1 cellular context compared by ENCODE assay signal in the genomic region with DNA sequence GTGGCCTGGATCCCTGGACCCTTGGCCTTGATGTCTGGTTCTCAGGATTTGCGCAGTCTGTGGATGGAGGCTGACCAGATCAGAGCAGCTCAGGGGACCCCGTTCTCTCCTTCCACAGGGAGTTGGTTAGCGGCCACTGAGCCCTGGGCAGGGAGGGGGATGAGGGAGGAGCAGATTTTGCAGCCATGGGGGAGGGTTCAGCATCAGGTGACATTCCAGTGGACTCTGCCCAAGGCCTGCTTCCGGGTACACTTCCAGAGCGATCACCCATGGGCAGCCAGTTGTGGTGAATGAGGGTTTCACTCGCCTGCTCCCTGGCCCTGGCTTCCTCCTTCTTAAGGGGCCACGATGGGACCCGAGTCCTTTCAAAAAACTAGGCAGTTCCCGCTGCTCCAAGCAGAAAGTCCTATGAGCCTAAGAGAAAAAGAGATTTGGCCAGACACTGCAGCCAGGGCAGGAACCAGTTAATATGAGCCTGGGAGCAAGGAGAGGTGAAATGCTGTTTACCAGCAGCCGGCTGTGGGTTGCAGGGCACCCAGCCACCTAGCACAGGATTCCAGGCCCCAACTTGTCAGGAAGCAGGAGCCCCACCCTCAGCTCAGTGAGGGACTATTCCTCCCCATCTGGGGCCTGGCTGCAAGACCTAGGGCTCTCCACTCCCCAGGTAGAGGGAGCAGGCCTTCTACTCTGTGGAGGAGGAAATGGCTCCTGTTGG.
TF ChIP-seq lines count a peak whose summit lies in the region.

No MANE protein-coding gene starts in this region.

TF ChIP-seq in HepG2, 621 proteins besides CTCF, POLR2A, EP300 and RAD21 (continued from another document and continues in another):
- TF ChIP-seq, protein P1, sequence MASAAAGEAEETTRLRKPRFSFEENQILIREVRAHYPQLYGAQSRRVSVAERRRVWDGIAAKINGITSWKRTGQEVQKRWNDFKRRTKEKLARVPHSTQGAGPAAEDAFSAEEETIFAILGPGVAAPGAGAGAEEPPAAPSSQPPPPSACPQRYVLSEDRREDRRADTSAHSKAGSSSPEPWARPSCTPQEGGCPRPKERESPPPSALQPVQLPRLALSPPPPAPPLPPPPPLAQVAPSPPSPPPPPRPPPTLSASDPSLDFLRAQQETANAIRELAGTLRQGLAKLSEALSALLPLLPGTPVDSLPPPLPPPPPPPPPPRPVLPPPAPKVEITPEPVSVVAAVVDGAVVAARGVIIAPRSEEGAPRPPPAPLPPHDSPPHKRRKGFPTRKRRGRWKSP (CRISPR knock-in tag; IDR thresholded peaks at IDR 0.05): peak; percentile 79; the same call in 1 of the 2 replicates
- TF ChIP-seq ZNF598 (CRISPR knock-in tag; IDR thresholded peaks at IDR 0.05; ENCODE audit: borderline replicate concordance) (peak; percentile 90; the same call in 1 of the 2 replicates), HOXA3 (CRISPR knock-in tag; IDR thresholded peaks at IDR 0.05) (peak; percentile 89), JDP2 (CRISPR knock-in tag; IDR thresholded peaks at IDR 0.05; ENCODE audit: borderline replicate concordance) (no peak), POLR2AphosphoS5 (IDR thresholded peaks at IDR 0.05; ENCODE audit: low read depth, low read length) (peak; percentile 98), RXRB (CRISPR knock-in tag; IDR thresholded peaks at IDR 0.05; ENCODE audit: borderline replicate concordance) (peak; percentile 71), ZSCAN30 (CRISPR knock-in tag; IDR thresholded peaks at IDR 0.05) (no peak), MLLT10 (CRISPR knock-in tag; IDR thresholded peaks at IDR 0.05) (no peak), DRAP1 (CRISPR knock-in tag; IDR thresholded peaks at IDR 0.05) (peak; percentile 96), ZNF644 (CRISPR knock-in tag; IDR thresholded peaks at IDR 0.05; ENCODE audit: low read depth) (peak; percentile 61), CREM (IDR thresholded peaks at IDR 0.05) (peak; percentile 46; the same call in 1 of the 2 replicates), CREM (CRISPR knock-in tag; IDR thresholded peaks at IDR 0.05) (no peak), ESRRA (CRISPR knock-in tag; IDR thresholded peaks at IDR 0.05; ENCODE audit: low read depth) (peak; percentile 80), ZSCAN21 (CRISPR knock-in tag; IDR thresholded peaks at IDR 0.05; ENCODE audit: borderline replicate concordance) (no peak), ZNF331 (CRISPR knock-in tag; IDR thresholded peaks at IDR 0.05) (peak; percentile 86), SNAI1 (CRISPR knock-in tag; IDR thresholded peaks at IDR 0.05; ENCODE audit: borderline replicate concordance) (0 out of 2 replicates have a peak, but pooled peaks have one; percentile 75), ZNF512B (CRISPR knock-in tag; IDR thresholded peaks at IDR 0.05; ENCODE audit: borderline replicate concordance) (0 out of 2 replicates have a peak, but pooled peaks have one; percentile 8), JUND (CRISPR knock-in tag; IDR thresholded peaks at IDR 0.05) (no peak), ERF (CRISPR knock-in tag; IDR thresholded peaks at IDR 0.05) (peak; percentile 90), FOXC1 (CRISPR knock-in tag; IDR thresholded peaks at IDR 0.05; ENCODE audit: borderline replicate concordance) (0 out of 2 replicates have a peak, but pooled peaks have one; percentile 61), ZNF777 (CRISPR knock-in tag; IDR thresholded peaks at IDR 0.05) (no peak), CENPT (CRISPR knock-in tag; IDR thresholded peaks at IDR 0.05; ENCODE audit: low read depth) (no peak), CENPX (CRISPR knock-in tag; IDR thresholded peaks at IDR 0.05) (no peak), KAT2B (IDR thresholded peaks at IDR 0.05; ENCODE audit: borderline replicate concordance, low read depth, low read length) (no peak), ARNT2 (CRISPR knock-in tag; IDR thresholded peaks at IDR 0.05; ENCODE audit: low read depth) (no peak; the same call in 1 of the 2 replicates), WIZ (CRISPR knock-in tag; IDR thresholded peaks at IDR 0.05) (0 out of 2 replicates have a peak, but pooled peaks have one; percentile 14), ZNF703 (CRISPR knock-in tag; IDR thresholded peaks at IDR 0.05; ENCODE audit: borderline replicate concordance) (no peak), ZNF235 (CRISPR knock-in tag; IDR thresholded peaks at IDR 0.05; ENCODE audit: borderline replicate concordance) (no peak), SMC3 (IDR thresholded peaks at IDR 0.05; ENCODE audit: low read length) (peak; percentile 26), ZBTB7B (CRISPR knock-in tag; IDR thresholded peaks at IDR 0.05) (peak; percentile 61; the same call in 1 of the 2 replicates), ZNF333 (CRISPR knock-in tag; IDR thresholded peaks at IDR 0.05; ENCODE audit: borderline replicate concordance) (peak; percentile 44; the same call in 1 of the 2 replicates), ATF4 (CRISPR knock-in tag; IDR thresholded peaks at IDR 0.05) (no peak), PCBP1 (IDR thresholded peaks at IDR 0.05; ENCODE audit: borderline replicate concordance, low read depth, low read length) (no peak), ZSCAN20 (CRISPR knock-in tag; IDR thresholded peaks at IDR 0.05; ENCODE audit: borderline replicate concordance) (peak; percentile 40; the same call in 1 of the 2 replicates)
- TF ChIP-seq, protein P2, sequence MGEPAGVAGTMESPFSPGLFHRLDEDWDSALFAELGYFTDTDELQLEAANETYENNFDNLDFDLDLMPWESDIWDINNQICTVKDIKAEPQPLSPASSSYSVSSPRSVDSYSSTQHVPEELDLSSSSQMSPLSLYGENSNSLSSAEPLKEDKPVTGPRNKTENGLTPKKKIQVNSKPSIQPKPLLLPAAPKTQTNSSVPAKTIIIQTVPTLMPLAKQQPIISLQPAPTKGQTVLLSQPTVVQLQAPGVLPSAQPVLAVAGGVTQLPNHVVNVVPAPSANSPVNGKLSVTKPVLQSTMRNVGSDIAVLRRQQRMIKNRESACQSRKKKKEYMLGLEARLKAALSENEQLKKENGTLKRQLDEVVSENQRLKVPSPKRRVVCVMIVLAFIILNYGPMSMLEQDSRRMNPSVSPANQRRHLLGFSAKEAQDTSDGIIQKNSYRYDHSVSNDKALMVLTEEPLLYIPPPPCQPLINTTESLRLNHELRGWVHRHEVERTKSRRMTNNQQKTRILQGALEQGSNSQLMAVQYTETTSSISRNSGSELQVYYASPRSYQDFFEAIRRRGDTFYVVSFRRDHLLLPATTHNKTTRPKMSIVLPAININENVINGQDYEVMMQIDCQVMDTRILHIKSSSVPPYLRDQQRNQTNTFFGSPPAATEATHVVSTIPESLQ (CRISPR knock-in tag; conservative IDR thresholded peaks at IDR 0.05): peak; percentile 63; the same call in 1 of the 2 replicates
- TF ChIP-seq, protein P3, sequence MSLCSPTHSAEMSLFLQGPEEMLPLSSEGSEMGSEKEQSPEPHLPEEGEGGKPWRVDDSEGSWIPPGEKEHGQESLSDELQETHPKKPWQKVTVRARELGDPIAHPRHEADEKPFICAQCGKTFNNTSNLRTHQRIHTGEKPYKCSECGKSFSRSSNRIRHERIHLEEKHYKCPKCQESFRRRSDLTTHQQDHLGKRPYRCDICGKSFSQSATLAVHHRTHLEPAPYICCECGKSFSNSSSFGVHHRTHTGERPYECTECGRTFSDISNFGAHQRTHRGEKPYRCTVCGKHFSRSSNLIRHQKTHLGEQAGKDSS (CRISPR knock-in tag; IDR thresholded peaks at IDR 0.05; ENCODE audit: borderline replicate concordance, low read depth): no peak; the same call in 1 of the 2 replicates
- TF ChIP-seq, protein P4, sequence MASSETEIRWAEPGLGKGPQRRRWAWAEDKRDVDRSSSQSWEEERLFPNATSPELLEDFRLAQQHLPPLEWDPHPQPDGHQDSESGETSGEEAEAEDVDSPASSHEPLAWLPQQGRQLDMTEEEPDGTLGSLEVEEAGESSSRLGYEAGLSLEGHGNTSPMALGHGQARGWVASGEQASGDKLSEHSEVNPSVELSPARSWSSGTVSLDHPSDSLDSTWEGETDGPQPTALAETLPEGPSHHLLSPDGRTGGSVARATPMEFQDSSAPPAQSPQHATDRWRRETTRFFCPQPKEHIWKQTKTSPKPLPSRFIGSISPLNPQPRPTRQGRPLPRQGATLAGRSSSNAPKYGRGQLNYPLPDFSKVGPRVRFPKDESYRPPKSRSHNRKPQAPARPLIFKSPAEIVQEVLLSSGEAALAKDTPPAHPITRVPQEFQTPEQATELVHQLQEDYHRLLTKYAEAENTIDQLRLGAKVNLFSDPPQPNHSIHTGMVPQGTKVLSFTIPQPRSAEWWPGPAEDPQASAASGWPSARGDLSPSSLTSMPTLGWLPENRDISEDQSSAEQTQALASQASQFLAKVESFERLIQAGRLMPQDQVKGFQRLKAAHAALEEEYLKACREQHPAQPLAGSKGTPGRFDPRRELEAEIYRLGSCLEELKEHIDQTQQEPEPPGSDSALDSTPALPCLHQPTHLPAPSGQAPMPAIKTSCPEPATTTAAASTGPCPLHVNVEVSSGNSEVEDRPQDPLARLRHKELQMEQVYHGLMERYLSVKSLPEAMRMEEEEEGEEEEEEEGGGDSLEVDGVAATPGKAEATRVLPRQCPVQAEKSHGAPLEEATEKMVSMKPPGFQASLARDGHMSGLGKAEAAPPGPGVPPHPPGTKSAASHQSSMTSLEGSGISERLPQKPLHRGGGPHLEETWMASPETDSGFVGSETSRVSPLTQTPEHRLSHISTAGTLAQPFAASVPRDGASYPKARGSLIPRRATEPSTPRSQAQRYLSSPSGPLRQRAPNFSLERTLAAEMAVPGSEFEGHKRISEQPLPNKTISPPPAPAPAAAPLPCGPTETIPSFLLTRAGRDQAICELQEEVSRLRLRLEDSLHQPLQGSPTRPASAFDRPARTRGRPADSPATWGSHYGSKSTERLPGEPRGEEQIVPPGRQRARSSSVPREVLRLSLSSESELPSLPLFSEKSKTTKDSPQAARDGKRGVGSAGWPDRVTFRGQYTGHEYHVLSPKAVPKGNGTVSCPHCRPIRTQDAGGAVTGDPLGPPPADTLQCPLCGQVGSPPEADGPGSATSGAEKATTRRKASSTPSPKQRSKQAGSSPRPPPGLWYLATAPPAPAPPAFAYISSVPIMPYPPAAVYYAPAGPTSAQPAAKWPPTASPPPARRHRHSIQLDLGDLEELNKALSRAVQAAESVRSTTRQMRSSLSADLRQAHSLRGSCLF (CRISPR knock-in tag; IDR thresholded peaks at IDR 0.05; ENCODE audit: borderline replicate concordance): no peak
- TF ChIP-seq, protein P5, sequence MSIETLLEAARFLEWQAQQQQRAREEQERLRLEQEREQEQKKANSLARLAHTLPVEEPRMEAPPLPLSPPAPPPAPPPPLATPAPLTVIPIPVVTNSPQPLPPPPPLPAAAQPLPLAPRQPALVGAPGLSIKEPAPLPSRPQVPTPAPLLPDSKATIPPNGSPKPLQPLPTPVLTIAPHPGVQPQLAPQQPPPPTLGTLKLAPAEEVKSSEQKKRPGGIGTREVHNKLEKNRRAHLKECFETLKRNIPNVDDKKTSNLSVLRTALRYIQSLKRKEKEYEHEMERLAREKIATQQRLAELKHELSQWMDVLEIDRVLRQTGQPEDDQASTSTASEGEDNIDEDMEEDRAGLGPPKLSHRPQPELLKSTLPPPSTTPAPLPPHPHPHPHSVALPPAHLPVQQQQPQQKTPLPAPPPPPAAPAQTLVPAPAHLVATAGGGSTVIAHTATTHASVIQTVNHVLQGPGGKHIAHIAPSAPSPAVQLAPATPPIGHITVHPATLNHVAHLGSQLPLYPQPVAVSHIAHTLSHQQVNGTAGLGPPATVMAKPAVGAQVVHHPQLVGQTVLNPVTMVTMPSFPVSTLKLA (IDR thresholded peaks at IDR 0.05): no peak
- TF ChIP-seq, protein P6, sequence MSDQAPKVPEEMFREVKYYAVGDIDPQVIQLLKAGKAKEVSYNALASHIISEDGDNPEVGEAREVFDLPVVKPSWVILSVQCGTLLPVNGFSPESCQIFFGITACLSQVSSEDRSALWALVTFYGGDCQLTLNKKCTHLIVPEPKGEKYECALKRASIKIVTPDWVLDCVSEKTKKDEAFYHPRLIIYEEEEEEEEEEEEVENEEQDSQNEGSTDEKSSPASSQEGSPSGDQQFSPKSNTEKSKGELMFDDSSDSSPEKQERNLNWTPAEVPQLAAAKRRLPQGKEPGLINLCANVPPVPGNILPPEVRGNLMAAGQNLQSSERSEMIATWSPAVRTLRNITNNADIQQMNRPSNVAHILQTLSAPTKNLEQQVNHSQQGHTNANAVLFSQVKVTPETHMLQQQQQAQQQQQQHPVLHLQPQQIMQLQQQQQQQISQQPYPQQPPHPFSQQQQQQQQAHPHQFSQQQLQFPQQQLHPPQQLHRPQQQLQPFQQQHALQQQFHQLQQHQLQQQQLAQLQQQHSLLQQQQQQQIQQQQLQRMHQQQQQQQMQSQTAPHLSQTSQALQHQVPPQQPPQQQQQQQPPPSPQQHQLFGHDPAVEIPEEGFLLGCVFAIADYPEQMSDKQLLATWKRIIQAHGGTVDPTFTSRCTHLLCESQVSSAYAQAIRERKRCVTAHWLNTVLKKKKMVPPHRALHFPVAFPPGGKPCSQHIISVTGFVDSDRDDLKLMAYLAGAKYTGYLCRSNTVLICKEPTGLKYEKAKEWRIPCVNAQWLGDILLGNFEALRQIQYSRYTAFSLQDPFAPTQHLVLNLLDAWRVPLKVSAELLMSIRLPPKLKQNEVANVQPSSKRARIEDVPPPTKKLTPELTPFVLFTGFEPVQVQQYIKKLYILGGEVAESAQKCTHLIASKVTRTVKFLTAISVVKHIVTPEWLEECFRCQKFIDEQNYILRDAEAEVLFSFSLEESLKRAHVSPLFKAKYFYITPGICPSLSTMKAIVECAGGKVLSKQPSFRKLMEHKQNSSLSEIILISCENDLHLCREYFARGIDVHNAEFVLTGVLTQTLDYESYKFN (CRISPR knock-in tag; conservative IDR thresholded peaks at IDR 0.05): peak; percentile 93
